8 cellular contexts compared by ENCODE assay signal in the genomic region with DNA sequence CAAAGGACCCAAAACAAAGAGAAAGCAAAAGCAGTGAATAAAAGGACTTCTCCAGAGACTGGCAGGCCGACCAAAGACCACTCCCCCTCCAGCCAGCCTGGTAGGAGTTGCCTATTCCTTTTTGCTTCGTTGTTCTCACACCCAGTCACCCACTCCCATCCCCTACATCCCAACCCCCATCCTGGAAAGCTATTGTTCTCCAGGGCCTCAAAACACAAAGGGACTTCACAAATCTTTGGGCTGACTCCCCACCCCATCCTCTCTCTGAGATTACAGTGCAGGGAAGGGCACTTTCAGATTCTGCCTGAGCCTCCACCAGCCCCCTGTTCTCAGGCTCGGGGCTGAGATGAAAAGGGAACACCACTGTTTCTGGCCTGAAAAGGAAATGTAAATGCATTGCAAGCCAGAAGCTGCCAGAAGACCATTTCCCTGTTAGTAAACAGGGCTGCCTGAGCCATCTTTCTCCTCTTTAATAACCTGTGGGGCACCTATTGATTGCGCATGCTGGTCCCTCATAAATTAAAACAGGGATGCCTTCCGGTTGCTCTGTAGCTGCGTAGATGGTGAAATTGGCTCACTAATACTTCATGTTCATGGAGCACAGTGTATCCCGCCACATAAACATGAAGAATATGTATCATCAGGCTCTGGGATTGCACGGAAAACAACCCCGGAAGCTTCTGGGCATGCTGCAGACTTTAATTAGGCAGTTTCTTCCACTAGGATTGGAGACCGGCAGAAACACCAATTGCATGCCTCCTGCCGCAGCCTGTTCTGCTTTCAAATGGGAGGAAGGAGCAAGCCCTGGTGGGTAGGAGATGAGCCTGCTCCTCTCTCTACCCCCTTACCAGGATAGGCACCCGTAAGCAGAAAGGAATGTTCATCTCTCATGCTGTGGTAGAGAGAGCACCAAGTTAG.
DNase-seq lines count a peak whose midpoint lies in the region; ATAC-seq lines count a peak whose summit lies in the region.

No MANE protein-coding gene starts in this region.

- no peaks in the 10 kb centered on the region for H3K9me3 Mint-ChIP-seq in activated CD4-positive, alpha-beta memory T cell treated with anti-CD3 and anti-CD28 coated beads for 36 hours

- ATAC-seq in GM18907 (IDR thresholded peaks at IDR 0.05; ENCODE audit: unreplicated experiment) (peak; percentile 43), GM21576 (IDR thresholded peaks at IDR 0.05; ENCODE audit: unreplicated experiment) (no peak)

- DNase-seq in 8988T (peak; percentile 42), hepatic stellate cell (ENCODE audit: low spot score) (peak; percentile 90), retina (peak; percentile 78), HT-29 (ENCODE audit: low spot score) (no peak), NK-92 (lab: John Stamatoyannopoulos, UW; ENCODE audit: unreplicated experiment) (no peak)
- DNase-seq in activated CD4-positive, alpha-beta memory T cell treated with anti-CD3 and anti-CD28 coated beads for 36 hours = peak; percentile 36

- peak overlapping the region; percentile 60 for H3K4me3 Mint-ChIP-seq in activated CD4-positive, alpha-beta memory T cell treated with anti-CD3 and anti-CD28 coated beads for 36 hours

- no peaks in the 10 kb centered on the region for H3K27me3 Mint-ChIP-seq in activated CD4-positive, alpha-beta memory T cell treated with anti-CD3 and anti-CD28 coated beads for 36 hours

- intact Hi-C loops in activated CD4-positive, alpha-beta memory T cell treated with anti-CD3 and anti-CD28 coated beads for 36 hours (cut with micrococcal nuclease) = loop anchor here (10.0 kb wide), 2 partner anchors 543 to 577 kb away; a partner anchor contains a TSS

- H3K27ac Mint-ChIP-seq in activated CD4-positive, alpha-beta memory T cell treated with anti-CD3 and anti-CD28 coated beads for 36 hours = peak overlapping the region; percentile 52

- CTCF ChIA-PET in activated CD4-positive, alpha-beta memory T cell treated with anti-CD3 and anti-CD28 coated beads for 36 hours (lab: Charles Lee) = interaction anchor here (0.6 to 1.4 kb wide), 2 partner anchors 74 to 129 kb away, joined by 3 read pairs; no protein-coding TSS in a partner anchor

- H3K4me1 Mint-ChIP-seq in activated CD4-positive, alpha-beta memory T cell treated with anti-CD3 and anti-CD28 coated beads for 36 hours (ENCODE audit: low read depth) = peaks cover 31% of the 10 kb centered on the region

- POLR2A ChIA-PET in activated CD4-positive, alpha-beta memory T cell treated with anti-CD3 and anti-CD28 coated beads for 36 hours (lab: Charles Lee) = interaction anchor here (1.7 kb wide), 1 partner anchor 129 kb away, joined by 6 read pairs; no protein-coding TSS in a partner anchor

- no peaks in the 10 kb centered on the region for H3K36me3 Mint-ChIP-seq in activated CD4-positive, alpha-beta memory T cell treated with anti-CD3 and anti-CD28 coated beads for 36 hours

Comparison
In these comparisons a context has a peak if more than half of its experiments do, and no peak if none do; other contexts are left out.
1. DNase-seq: peak in 8988T (single experiment), activated CD4-positive, alpha-beta memory T cell treated with anti-CD3 and anti-CD28 coated beads for 36 hours (single experiment), hepatic stellate cell (single experiment) and retina (single experiment); none in HT-29 (single experiment) and NK-92 (single experiment).